In genomic region chr1:86871001-86871400, GRCh38 we compare ENCODE assay signal across 20 cellular contexts. TPM values are rescaled to one million over a fixed set of nuclear protein-coding genes. Genes with fewer than 3 reads are reported as not detected.
DNase-seq lines count a peak whose midpoint lies in the region; ATAC-seq, FAIRE-seq and TF ChIP-seq lines count a peak whose summit lies in the region.
"Had no signal": no experiment of that assay in that cellular context is flagged by ENCODE, and none has a peak within 500 bp of the region (broad histone marks: within the 10 kb centered on the region; RNA-seq: fewer than 3 reads in every experiment).

No MANE protein-coding gene starts in this region.

- H3K4me1 ChIP-seq in heart left ventricle: peaks cover 0 to 17% (median 0%) of the 10 kb centered on the region in 12 donors

- intact Hi-C loops in heart left ventricle (cut with DNase I): no loop called here

- H3K9me3 ChIP-seq in heart left ventricle: no peaks in the 10 kb centered on the region

- no peak overlapping the region for H3K4me3 Mint-ChIP-seq in activated T-cell treated with anti-CD3 and anti-CD28 coated beads, Interleukin-2, amount 50 U/mL, for 72 hours
- no peak overlapping the region for H3K4me3 Mint-ChIP-seq in activated T-cell treated with anti-CD3 and anti-CD28 coated beads, Interleukin-2, amount 50 U/mL, for 24 hours
- H3K4me3 Mint-ChIP-seq: CD4-positive, alpha-beta memory T cell had no signal

- no peak for DNase-seq in activated T-cell treated with anti-CD3 and anti-CD28 coated beads, Interleukin-2, amount 50 U/mL, for 72 hours
- DNase-seq in activated T-cell treated with anti-CD3 and anti-CD28 coated beads, Interleukin-2, amount 50 U/mL, for 24 hours: no peak
- DNase-seq in RCC 7860 (ENCODE audit: low spot score) (no peak), frontal cortex (ENCODE audit: low spot score in 2 of 2) (no peak), SKM-1 (lab: John Stamatoyannopoulos, UW; ENCODE audit: unreplicated experiment) (no peak), heart left ventricle (no peak), T-helper 2 cell (no peak)
- DNase-seq: 8988T; ACHN; C1 segment of cervical spinal cord; CD4-positive, alpha-beta memory T cell; DMS153; DMS79 treated with DMSO at 0.1 percent for 48 hours; EL; GF-D8; GM23248 had no signal

- H3K27ac Mint-ChIP-seq in activated T-cell treated with anti-CD3 and anti-CD28 coated beads, Interleukin-2, amount 50 U/mL, for 72 hours: peak overlapping the region; percentile 46
- no peak overlapping the region for H3K27ac Mint-ChIP-seq in activated T-cell treated with anti-CD3 and anti-CD28 coated beads, Interleukin-2, amount 50 U/mL, for 24 hours
- H3K27ac Mint-ChIP-seq: CD4-positive, alpha-beta memory T cell had no signal

- no peak overlapping the region for H3K27ac ChIP-seq in heart left ventricle
- H3K27ac ChIP-seq: GM23248, HL-60 had no signal

- H3K36me3 ChIP-seq in heart left ventricle: peaks cover 0 to 15% (median 0%) of the 10 kb centered on the region in 9 donors

- no peak for TF ChIP-seq CTCF in heart left ventricle (IDR thresholded peaks at IDR 0.05)

- ATAC-seq in activated T-cell treated with anti-CD3 and anti-CD28 coated beads, Interleukin-2, amount 50 U/mL, for 72 hours (replicated peaks in 1 of 2): no peak
- ATAC-seq in heart left ventricle: no peak
- no peak for ATAC-seq in SK-N-SH treated with all-trans-retinoic acid at 6 μM for 48 hours
- ATAC-seq: HCT116 had no signal

- FAIRE-seq in RCC 7860 (lab: Jason Lieb, UNC) (peak; percentile 12), frontal cortex (lab: Jason Lieb, UNC) (peak; percentile 76)
- FAIRE-seq: H54 had no signal

- H3K27me3 ChIP-seq in heart left ventricle: no peaks in the 10 kb centered on the region

- no peaks in the 10 kb centered on the region for H3K9me3 Mint-ChIP-seq in activated T-cell treated with anti-CD3 and anti-CD28 coated beads, Interleukin-2, amount 50 U/mL, for 72 hours
- H3K9me3 Mint-ChIP-seq in activated T-cell treated with anti-CD3 and anti-CD28 coated beads, Interleukin-2, amount 50 U/mL, for 24 hours: no peaks in the 10 kb centered on the region

- H3K36me3 Mint-ChIP-seq in activated T-cell treated with anti-CD3 and anti-CD28 coated beads, Interleukin-2, amount 50 U/mL, for 72 hours (ENCODE audit: insufficient read depth in 2 of 2): peaks cover 3 to 4% of the 10 kb centered on the region in 2 donors
- H3K36me3 Mint-ChIP-seq in activated T-cell treated with anti-CD3 and anti-CD28 coated beads, Interleukin-2, amount 50 U/mL, for 24 hours (ENCODE audit: low read depth): peaks cover 46% of the 10 kb centered on the region

- no peak for TF ChIP-seq POLR2A in heart left ventricle (IDR thresholded peaks at IDR 0.05)

- no peak overlapping the region for H3K4me3 ChIP-seq in heart left ventricle
- H3K4me3 ChIP-seq: GM23248 had no signal

- 91 to 94% (median 91%) methylated on average over 3 of the region's 3 CpGs for WGBS in heart left ventricle, 4 donors

- H3K4me1 Mint-ChIP-seq in activated T-cell treated with anti-CD3 and anti-CD28 coated beads, Interleukin-2, amount 50 U/mL, for 72 hours (ENCODE audit: low read depth): peaks cover 18% of the 10 kb centered on the region
- H3K4me1 Mint-ChIP-seq in activated T-cell treated with anti-CD3 and anti-CD28 coated beads, Interleukin-2, amount 50 U/mL, for 24 hours (ENCODE audit: low read depth): peaks cover 19% of the 10 kb centered on the region

- no peaks in the 10 kb centered on the region for H3K27me3 Mint-ChIP-seq in activated T-cell treated with anti-CD3 and anti-CD28 coated beads, Interleukin-2, amount 50 U/mL, for 72 hours (ENCODE audit: low read depth)
- H3K27me3 Mint-ChIP-seq in activated T-cell treated with anti-CD3 and anti-CD28 coated beads, Interleukin-2, amount 50 U/mL, for 24 hours: no peaks in the 10 kb centered on the region
- H3K27me3 Mint-ChIP-seq: CD4-positive, alpha-beta memory T cell had no signal

TF ChIP-seq in SK-N-SH treated with all-trans-retinoic acid at 6 μM for 48 hours, 23 proteins besides CTCF, POLR2A, EP300 and RAD21 (continues in another document):
- TF ChIP-seq ZFP30 (CRISPR knock-in tag; IDR thresholded peaks at IDR 0.05): no peak
- TF ChIP-seq TSHZ2 (CRISPR knock-in tag; IDR thresholded peaks at IDR 0.05): no peak
- no peak for TF ChIP-seq ZNF565 (CRISPR knock-in tag; conservative IDR thresholded peaks at IDR 0.05; ENCODE audit: low read depth)
- TF ChIP-seq BACH2 (CRISPR knock-in tag; IDR thresholded peaks at IDR 0.05; ENCODE audit: borderline replicate concordance): no peak
- no peak for TF ChIP-seq TOX (CRISPR knock-in tag; IDR thresholded peaks at IDR 0.05; ENCODE audit: borderline replicate concordance)
- TF ChIP-seq PATZ1 (CRISPR knock-in tag; IDR thresholded peaks at IDR 0.05; ENCODE audit: borderline replicate concordance): no peak
- TF ChIP-seq OSR1 (CRISPR knock-in tag; IDR thresholded peaks at IDR 0.05): no peak
- no peak for TF ChIP-seq CREB5 (CRISPR knock-in tag; IDR thresholded peaks at IDR 0.05; ENCODE audit: low read depth)
- no peak for TF ChIP-seq RARB (CRISPR knock-in tag; IDR thresholded peaks at IDR 0.05)
- no peak for TF ChIP-seq PPARA (CRISPR knock-in tag; IDR thresholded peaks at IDR 0.05; ENCODE audit: borderline replicate concordance)
- no peak for TF ChIP-seq ZNF8 (CRISPR knock-in tag; IDR thresholded peaks at IDR 0.05)
- TF ChIP-seq TCF4 (CRISPR knock-in tag; IDR thresholded peaks at IDR 0.05; ENCODE audit: borderline replicate concordance): no peak
- TF ChIP-seq SNAI2 (CRISPR knock-in tag; IDR thresholded peaks at IDR 0.05): no peak

RNA-seq across cellular contexts. Expression of gene SELENOF, which starts 42.9 kb away (rescaled TPM):
- total RNA-seq in activated T-cell treated with anti-CD3 and anti-CD28 coated beads, Interleukin-2, amount 50 U/mL, for 72 hours: 100 to 1,000 TPM; 149 to 171 TPM
- total RNA-seq in frontal cortex (169 TPM), heart left ventricle (100 to 1,000 TPM in 2 of 9 donors, 10 to 100 TPM in 7; 46.8 to 125 (median 76.1) TPM)
- polyA plus RNA-seq in heart left ventricle: 100 to 1,000 TPM in 1 of 2 donors, 10 to 100 TPM in 1; 53.2 to 101 TPM

RNA-seq across cellular contexts. Expression of gene HS2ST1, which starts 43.4 kb away (rescaled TPM):
- 10 to 100 TPM; 31.0 to 32.9 TPM for total RNA-seq in activated T-cell treated with anti-CD3 and anti-CD28 coated beads, Interleukin-2, amount 50 U/mL, for 72 hours
- total RNA-seq in frontal cortex (36.7 TPM), heart left ventricle (10 to 100 TPM in 7 of 9 donors, 1 to 10 TPM in 2; 6.5 to 20.3 (median 14.0) TPM)
- polyA plus RNA-seq in heart left ventricle: 10 to 100 TPM in 1 of 2 donors, 1 to 10 TPM in 1; 3.4 to 11.0 TPM
